ENCODE assay signal across 1 cellular context in the genomic region with DNA sequence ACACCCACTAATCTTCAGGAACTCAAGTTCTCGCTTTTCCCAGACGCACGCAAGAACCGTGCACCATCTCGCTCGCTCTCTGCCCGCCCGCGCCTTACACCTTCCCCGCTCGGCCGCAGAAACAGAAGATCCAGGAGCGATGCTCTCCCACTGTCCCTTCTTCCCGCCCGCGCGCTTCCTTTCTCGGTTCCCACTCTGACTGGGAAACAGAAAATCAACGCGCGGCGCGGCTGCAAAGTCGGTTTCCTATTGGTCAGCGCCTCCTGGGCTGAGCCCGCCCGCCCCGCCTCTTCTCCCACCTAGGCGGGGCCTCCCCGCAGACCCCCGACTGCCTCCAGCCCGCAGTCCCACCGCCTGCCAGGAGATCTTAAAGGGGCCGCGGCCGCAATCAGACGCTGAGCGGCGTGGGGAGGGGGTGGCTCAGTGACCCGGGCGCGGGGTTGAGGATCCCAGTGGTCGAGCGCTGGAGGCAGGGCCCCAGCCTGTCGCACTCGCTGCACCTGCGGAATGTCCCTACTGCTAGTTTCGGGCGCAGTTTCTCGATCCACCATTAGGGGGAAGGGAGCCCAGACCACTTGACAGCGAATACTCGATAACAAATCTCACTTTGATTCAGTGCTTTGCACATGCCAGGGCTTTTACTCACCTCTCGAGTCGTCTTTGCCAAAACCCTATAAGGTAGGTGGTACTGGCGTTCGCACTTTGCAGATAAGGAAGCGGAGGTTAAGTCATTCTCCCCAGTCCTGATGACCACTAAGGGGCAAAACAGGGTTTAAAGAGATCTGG.
TF ChIP-seq lines count a peak whose summit lies in the region.

No MANE protein-coding gene starts in this region.

TF ChIP-seq in K562, 482 proteins besides CTCF, POLR2A, EP300 and RAD21 (continued from another document and continues in another):
- TF ChIP-seq PHF8 (IDR thresholded peaks at IDR 0.05; ENCODE audit: borderline replicate concordance, low read length): peak; percentile 56; the same call in 1 of the 2 replicates
- peak; percentile 78 for TF ChIP-seq L3MBTL2 (IDR thresholded peaks at IDR 0.05)
- peak; percentile 76 for TF ChIP-seq ZKSCAN1 (IDR thresholded peaks at IDR 0.05; ENCODE audit: low read depth, low read length)
- TF ChIP-seq NBN (IDR thresholded peaks at IDR 0.05; ENCODE audit: low read depth): peak; percentile 87
- no peak for TF ChIP-seq HBP1 (CRISPR knock-in tag; IDR thresholded peaks at IDR 0.05)
- TF ChIP-seq KAT7 (CRISPR knock-in tag; IDR thresholded peaks at IDR 0.05; ENCODE audit: borderline replicate concordance): peak; percentile 69; the same call in 1 of the 2 replicates
- TF ChIP-seq GATA2 (CRISPR knock-in tag; IDR thresholded peaks at IDR 0.05): 0 out of 2 replicates have a peak, but pooled peaks have one; percentile 31
- TF ChIP-seq HDAC2 (IDR thresholded peaks at IDR 0.05): peak; percentile 29
- 0 out of 4 replicates have a peak, but pooled peaks of 1 of the 2 experiments have one; percentile 30 for TF ChIP-seq SIN3A (IDR thresholded peaks at IDR 0.05; ENCODE audit: borderline replicate concordance in 2 of 2, control insufficient read depth in 1 of 2, low read depth in 2 of 2, low read length in 2 of 2)
- TF ChIP-seq POLR2G (IDR thresholded peaks at IDR 0.05; ENCODE audit: low read depth, low read length): peak; percentile 67
- TF ChIP-seq ETV1 (tag; conservative IDR thresholded peaks at IDR 0.05; ENCODE audit: low read depth): peak; percentile 68
- TF ChIP-seq XRCC5 (IDR thresholded peaks at IDR 0.05; ENCODE audit: low read depth, low read length): peak; percentile 97
- TF ChIP-seq, protein P1, sequence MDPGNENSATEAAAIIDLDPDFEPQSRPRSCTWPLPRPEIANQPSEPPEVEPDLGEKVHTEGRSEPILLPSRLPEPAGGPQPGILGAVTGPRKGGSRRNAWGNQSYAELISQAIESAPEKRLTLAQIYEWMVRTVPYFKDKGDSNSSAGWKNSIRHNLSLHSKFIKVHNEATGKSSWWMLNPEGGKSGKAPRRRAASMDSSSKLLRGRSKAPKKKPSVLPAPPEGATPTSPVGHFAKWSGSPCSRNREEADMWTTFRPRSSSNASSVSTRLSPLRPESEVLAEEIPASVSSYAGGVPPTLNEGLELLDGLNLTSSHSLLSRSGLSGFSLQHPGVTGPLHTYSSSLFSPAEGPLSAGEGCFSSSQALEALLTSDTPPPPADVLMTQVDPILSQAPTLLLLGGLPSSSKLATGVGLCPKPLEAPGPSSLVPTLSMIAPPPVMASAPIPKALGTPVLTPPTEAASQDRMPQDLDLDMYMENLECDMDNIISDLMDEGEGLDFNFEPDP (CRISPR knock-in tag; IDR thresholded peaks at IDR 0.05): no peak
- no peak for TF ChIP-seq ZNF696 (CRISPR knock-in tag; conservative IDR thresholded peaks at IDR 0.05)
- no peak for TF ChIP-seq CHAMP1 (IDR thresholded peaks at IDR 0.05)
- peak; percentile 76 for TF ChIP-seq MTA1 (IDR thresholded peaks at IDR 0.05; ENCODE audit: borderline replicate concordance)
- peak; percentile 88 to 90 for TF ChIP-seq KDM1A (IDR thresholded peaks at IDR 0.05)
- TF ChIP-seq MLLT1 (IDR thresholded peaks at IDR 0.05): no peak
- TF ChIP-seq, protein P2, sequence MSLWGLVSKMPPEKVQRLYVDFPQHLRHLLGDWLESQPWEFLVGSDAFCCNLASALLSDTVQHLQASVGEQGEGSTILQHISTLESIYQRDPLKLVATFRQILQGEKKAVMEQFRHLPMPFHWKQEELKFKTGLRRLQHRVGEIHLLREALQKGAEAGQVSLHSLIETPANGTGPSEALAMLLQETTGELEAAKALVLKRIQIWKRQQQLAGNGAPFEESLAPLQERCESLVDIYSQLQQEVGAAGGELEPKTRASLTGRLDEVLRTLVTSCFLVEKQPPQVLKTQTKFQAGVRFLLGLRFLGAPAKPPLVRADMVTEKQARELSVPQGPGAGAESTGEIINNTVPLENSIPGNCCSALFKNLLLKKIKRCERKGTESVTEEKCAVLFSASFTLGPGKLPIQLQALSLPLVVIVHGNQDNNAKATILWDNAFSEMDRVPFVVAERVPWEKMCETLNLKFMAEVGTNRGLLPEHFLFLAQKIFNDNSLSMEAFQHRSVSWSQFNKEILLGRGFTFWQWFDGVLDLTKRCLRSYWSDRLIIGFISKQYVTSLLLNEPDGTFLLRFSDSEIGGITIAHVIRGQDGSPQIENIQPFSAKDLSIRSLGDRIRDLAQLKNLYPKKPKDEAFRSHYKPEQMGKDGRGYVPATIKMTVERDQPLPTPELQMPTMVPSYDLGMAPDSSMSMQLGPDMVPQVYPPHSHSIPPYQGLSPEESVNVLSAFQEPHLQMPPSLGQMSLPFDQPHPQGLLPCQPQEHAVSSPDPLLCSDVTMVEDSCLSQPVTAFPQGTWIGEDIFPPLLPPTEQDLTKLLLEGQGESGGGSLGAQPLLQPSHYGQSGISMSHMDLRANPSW (CRISPR knock-in tag; IDR thresholded peaks at IDR 0.05): no peak
- TF ChIP-seq E2F1 (CRISPR knock-in tag; IDR thresholded peaks at IDR 0.05): peak; percentile 78
- TF ChIP-seq ARID1B (IDR thresholded peaks at IDR 0.05): 0 out of 2 replicates have a peak, but pooled peaks have one; percentile 12
- TF ChIP-seq CREB1 (IDR thresholded peaks at IDR 0.05): no peak
- TF ChIP-seq CREB1 (CRISPR knock-in tag; IDR thresholded peaks at IDR 0.05): peak; percentile 66
- TF ChIP-seq, protein P3, sequence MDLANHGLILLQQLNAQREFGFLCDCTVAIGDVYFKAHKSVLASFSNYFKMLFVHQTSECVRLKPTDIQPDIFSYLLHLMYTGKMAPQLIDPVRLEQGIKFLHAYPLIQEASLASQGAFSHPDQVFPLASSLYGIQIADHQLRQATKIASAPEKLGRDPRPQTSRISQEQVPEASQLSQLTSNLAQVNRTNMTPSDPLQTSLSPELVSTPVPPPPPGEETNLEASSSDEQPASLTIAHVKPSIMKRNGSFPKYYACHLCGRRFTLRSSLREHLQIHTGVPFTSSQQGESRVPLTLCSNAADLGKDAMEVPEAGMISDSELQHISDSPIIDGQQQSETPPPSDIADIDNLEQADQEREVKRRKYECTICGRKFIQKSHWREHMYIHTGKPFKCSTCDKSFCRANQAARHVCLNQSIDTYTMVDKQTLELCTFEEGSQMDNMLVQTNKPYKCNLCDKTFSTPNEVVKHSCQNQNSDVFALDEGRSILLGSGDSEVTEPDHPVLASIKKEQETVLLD (IDR thresholded peaks at IDR 0.05): peak; percentile 40; the same call in 1 of the 2 replicates
- TF ChIP-seq, protein P4, sequence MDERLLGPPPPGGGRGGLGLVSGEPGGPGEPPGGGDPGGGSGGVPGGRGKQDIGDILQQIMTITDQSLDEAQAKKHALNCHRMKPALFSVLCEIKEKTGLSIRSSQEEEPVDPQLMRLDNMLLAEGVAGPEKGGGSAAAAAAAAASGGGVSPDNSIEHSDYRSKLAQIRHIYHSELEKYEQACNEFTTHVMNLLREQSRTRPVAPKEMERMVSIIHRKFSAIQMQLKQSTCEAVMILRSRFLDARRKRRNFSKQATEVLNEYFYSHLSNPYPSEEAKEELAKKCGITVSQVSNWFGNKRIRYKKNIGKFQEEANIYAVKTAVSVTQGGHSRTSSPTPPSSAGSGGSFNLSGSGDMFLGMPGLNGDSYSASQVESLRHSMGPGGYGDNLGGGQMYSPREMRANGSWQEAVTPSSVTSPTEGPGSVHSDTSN (CRISPR knock-in tag; IDR thresholded peaks at IDR 0.05; ENCODE audit: low read depth): no peak
- TF ChIP-seq, protein P4 (tag; conservative IDR thresholded peaks at IDR 0.05; ENCODE audit: low read depth): peak; percentile 67
- peak; percentile 70 for TF ChIP-seq GABPB1 (CRISPR knock-in tag; IDR thresholded peaks at IDR 0.05)
- TF ChIP-seq, protein P5, sequence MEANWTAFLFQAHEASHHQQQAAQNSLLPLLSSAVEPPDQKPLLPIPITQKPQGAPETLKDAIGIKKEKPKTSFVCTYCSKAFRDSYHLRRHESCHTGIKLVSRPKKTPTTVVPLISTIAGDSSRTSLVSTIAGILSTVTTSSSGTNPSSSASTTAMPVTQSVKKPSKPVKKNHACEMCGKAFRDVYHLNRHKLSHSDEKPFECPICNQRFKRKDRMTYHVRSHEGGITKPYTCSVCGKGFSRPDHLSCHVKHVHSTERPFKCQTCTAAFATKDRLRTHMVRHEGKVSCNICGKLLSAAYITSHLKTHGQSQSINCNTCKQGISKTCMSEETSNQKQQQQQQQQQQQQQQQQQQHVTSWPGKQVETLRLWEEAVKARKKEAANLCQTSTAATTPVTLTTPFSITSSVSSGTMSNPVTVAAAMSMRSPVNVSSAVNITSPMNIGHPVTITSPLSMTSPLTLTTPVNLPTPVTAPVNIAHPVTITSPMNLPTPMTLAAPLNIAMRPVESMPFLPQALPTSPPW (CRISPR knock-in tag; IDR thresholded peaks at IDR 0.05): peak; percentile 83
- TF ChIP-seq, protein P6, sequence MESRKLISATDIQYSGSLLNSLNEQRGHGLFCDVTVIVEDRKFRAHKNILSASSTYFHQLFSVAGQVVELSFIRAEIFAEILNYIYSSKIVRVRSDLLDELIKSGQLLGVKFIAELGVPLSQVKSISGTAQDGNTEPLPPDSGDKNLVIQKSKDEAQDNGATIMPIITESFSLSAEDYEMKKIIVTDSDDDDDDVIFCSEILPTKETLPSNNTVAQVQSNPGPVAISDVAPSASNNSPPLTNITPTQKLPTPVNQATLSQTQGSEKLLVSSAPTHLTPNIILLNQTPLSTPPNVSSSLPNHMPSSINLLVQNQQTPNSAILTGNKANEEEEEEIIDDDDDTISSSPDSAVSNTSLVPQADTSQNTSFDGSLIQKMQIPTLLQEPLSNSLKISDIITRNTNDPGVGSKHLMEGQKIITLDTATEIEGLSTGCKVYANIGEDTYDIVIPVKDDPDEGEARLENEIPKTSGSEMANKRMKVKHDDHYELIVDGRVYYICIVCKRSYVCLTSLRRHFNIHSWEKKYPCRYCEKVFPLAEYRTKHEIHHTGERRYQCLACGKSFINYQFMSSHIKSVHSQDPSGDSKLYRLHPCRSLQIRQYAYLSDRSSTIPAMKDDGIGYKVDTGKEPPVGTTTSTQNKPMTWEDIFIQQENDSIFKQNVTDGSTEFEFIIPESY (CRISPR knock-in tag; IDR thresholded peaks at IDR 0.05): peak; percentile 67
- TF ChIP-seq MTA3 (IDR thresholded peaks at IDR 0.05; ENCODE audit: borderline replicate concordance): peak; percentile 61; the same call in 1 of the 2 replicates
- TF ChIP-seq, protein P7, sequence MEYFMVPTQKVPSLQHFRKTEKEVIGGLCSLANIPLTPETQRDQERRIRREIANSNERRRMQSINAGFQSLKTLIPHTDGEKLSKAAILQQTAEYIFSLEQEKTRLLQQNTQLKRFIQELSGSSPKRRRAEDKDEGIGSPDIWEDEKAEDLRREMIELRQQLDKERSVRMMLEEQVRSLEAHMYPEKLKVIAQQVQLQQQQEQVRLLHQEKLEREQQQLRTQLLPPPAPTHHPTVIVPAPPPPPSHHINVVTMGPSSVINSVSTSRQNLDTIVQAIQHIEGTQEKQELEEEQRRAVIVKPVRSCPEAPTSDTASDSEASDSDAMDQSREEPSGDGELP (CRISPR knock-in tag; IDR thresholded peaks at IDR 0.05; ENCODE audit: borderline replicate concordance): peak; percentile 84
- TF ChIP-seq, protein P8, sequence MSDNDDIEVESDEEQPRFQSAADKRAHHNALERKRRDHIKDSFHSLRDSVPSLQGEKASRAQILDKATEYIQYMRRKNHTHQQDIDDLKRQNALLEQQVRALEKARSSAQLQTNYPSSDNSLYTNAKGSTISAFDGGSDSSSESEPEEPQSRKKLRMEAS (CRISPR knock-in tag; IDR thresholded peaks at IDR 0.05): 0 out of 2 replicates have a peak, but pooled peaks have one; percentile 40
